ENCODE assay signal across 9 cellular contexts in the genomic region with DNA sequence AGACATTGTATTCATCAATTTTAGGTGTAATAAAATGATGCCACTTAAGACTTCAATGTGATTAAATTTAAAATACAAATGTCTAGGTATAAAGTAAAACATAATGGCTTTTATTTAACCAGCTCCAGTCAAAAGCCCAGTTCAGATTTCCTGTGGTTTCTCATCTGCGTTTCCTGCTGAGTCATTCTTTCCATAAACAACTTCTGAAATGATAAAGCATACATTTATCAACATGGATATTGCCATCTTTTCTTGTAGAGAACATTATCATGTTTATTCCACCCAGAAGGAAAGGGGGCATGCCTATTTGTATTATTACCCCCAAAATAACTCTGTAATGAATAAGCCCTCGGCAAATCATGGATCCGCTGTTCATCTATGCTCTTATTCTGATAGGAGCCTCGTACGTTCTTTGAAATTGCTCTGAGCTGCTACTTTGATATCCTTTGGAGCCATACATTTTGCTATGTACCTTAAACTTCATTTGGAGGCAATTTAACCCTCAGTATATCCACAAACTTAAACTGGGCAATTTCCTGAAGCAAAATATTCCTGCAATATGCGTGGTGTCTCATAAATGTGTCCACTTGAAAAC. TPM values are rescaled to one million over a fixed set of nuclear protein-coding genes. Genes with fewer than 3 reads are reported as not detected.
DNase-seq lines count a peak whose midpoint lies in the region; TF ChIP-seq lines count a peak whose summit lies in the region.
"Had no signal": no experiment of that assay in that cellular context is flagged by ENCODE, and none has a peak within 500 bp of the region (broad histone marks: within the 10 kb centered on the region; RNA-seq: fewer than 3 reads in every experiment).

No MANE protein-coding gene starts in this region.

- no peak overlapping the region for H3K14ac ChIP-seq in H9 (ENCODE audit: insufficient read depth, low read length)

- TF ChIP-seq POLR2A in esophagus muscularis mucosa (IDR thresholded peaks at IDR 0.05; ENCODE audit: low read depth) = no peak

- no peak overlapping the region for H2BK20ac ChIP-seq in H9 (ENCODE audit: low read depth, low read length, poor library complexity, severe bottlenecking)

- peak; percentile 44 for DNase-seq in ACHN
- peak; percentile 51 for DNase-seq in H4 (ENCODE audit: low spot score)
- DNase-seq in RPMI7951 (ENCODE audit: low read depth) = peak; percentile 71
- peak; percentile 84 for DNase-seq in fibroblast of pulmonary artery (ENCODE audit: low read depth)
- DNase-seq in endothelial cell (ENCODE audit: low spot score) = no peak
- DNase-seq in GF-D8 (lab: John Stamatoyannopoulos, UW) = no peak
- no peak for DNase-seq in H9
- DNase-seq in esophagus muscularis mucosa (ENCODE audit: extremely low spot score) = no peak

- H4K20me1 ChIP-seq in H9 (ENCODE audit: control insufficient read depth, insufficient read depth, insufficient read length) = no peaks in the 10 kb centered on the region

- H3K27ac ChIP-seq in H9 (ENCODE audit: insufficient read length, low read depth, low read length) (no peak overlapping the region), esophagus muscularis mucosa (replicated peaks in 1 of 4) (no peak overlapping the region)

- H3K18ac ChIP-seq in H9 (ENCODE audit: insufficient read length, low read depth, low read length) = no peak overlapping the region

- H3K36me3 Mint-ChIP-seq in endothelial cell (ENCODE audit: low read depth, unreplicated experiment) (peaks cover 3% of the 10 kb centered on the region), H9 (ENCODE audit: insufficient read depth in 1 of 3, low read depth in 3 of 3) (peaks cover 8 to 11% (median 10%) of the 10 kb centered on the region in 3 experiments)

- no peaks in the 10 kb centered on the region for H3K79me2 ChIP-seq in H9 (ENCODE audit: insufficient read depth, low read length)

- TF ChIP-seq CTCF in fibroblast of pulmonary artery (IDR thresholded peaks at IDR 0.05; ENCODE audit: low read length, missing control alignments) (no peak), endothelial cell (IDR thresholded peaks at IDR 0.05; ENCODE audit: unreplicated experiment) (no peak), H9 (conservative IDR thresholded peaks at IDR 0.05) (no peak), esophagus muscularis mucosa (IDR thresholded peaks at IDR 0.05) (no peak)

- WGBS in H9 (ENCODE audit: extremely low coverage, insufficient read length, low lambda C conversion rate) = no CpG with 5 or more reads among the region's 6 CpGs
- 64% methylated on average over 6 of the region's 6 CpGs for WGBS in esophagus muscularis mucosa

- H4K5ac ChIP-seq in H9 (ENCODE audit: insufficient read length, low read depth, low read length) = no peak overlapping the region

- no peaks in the 10 kb centered on the region for H3K79me1 ChIP-seq in H9 (ENCODE audit: insufficient read depth, low read depth, low read length, poor library complexity, severe bottlenecking)

- no peak overlapping the region for H3K56ac ChIP-seq in H9 (ENCODE audit: insufficient read length, low read depth, low read length)

- no peak overlapping the region for H3K4me2 ChIP-seq in H9 (ENCODE audit: insufficient read depth, insufficient read length, low read length)

- H3K27ac Mint-ChIP-seq in endothelial cell (ENCODE audit: unreplicated experiment) (no peak overlapping the region), H9 (no peak overlapping the region; a peak in 1 of 7 replicates)

- H3K27me3 ChIP-seq in H9 (ENCODE audit: insufficient read depth, low read length) = no peaks in the 10 kb centered on the region
- no peaks in the 10 kb centered on the region for H3K27me3 ChIP-seq in esophagus muscularis mucosa

- H3K4ac ChIP-seq in H9 (ENCODE audit: low read depth, low read length) = no peak overlapping the region

- no peak overlapping the region for H4K8ac ChIP-seq in H9 (replicated peaks; ENCODE audit: insufficient read length, low read depth, low read length)

- H2BK15ac ChIP-seq in H9 (ENCODE audit: low read depth, low read length) = no peak overlapping the region

- no peak overlapping the region for H3K9ac ChIP-seq in H9 (ENCODE audit: extremely low read depth, insufficient read length, low read length)

- H3K4me1 Mint-ChIP-seq in endothelial cell (ENCODE audit: unreplicated experiment) (no peaks in the 10 kb centered on the region), H9 (peaks cover 63 to 64% of the 10 kb centered on the region in 2 experiments)

- H4K91ac ChIP-seq in H9 (ENCODE audit: insufficient read length, low read depth, low read length) = no peak overlapping the region

- H2AK5ac ChIP-seq in H9 (ENCODE audit: insufficient read length, low read length) = no peak overlapping the region

- H3K23ac ChIP-seq in H9 (ENCODE audit: insufficient read length, low read depth, low read length) = no peak overlapping the region

- H3K4me3 ChIP-seq in fibroblast of pulmonary artery (replicated peaks; ENCODE audit: low read depth, low read length) (no peak overlapping the region), esophagus muscularis mucosa (no peak overlapping the region)
- H3K4me3 ChIP-seq: HAP-1 had no signal

- peaks cover 5% of the 10 kb centered on the region for H3K4me1 ChIP-seq in H9 (ENCODE audit: insufficient read depth, low read length)
- H3K4me1 ChIP-seq in esophagus muscularis mucosa = peaks cover 0 to 7% (median 0%) of the 10 kb centered on the region in 4 donors

- intact Hi-C loops in esophagus muscularis mucosa (cut with DNase I) = no loop called here

- H2AFZ ChIP-seq in H9 (ENCODE audit: low read length) = no peak overlapping the region

- no peak for TF ChIP-seq EP300 in esophagus muscularis mucosa (IDR thresholded peaks at IDR 0.05)

- in situ Hi-C loops in ACHN (cut with HindIII; ENCODE audit: low pct_ligation_motif_present, low pct_unique_long_range_greater_than_20kb, low sequenced_read_pairs) = no loop called here

- no peak overlapping the region for H3K4me3 Mint-ChIP-seq in endothelial cell (ENCODE audit: unreplicated experiment)
- no peak overlapping the region for H3K4me3 Mint-ChIP-seq in H9

- H2BK120ac ChIP-seq in H9 (ENCODE audit: low read depth, low read length, poor library complexity, severe bottlenecking) = no peak overlapping the region

- H3K27me3 Mint-ChIP-seq in endothelial cell (ENCODE audit: unreplicated experiment) (no peaks in the 10 kb centered on the region), H9 (ENCODE audit: low read depth) (no peaks in the 10 kb centered on the region)

- H3K36me3 ChIP-seq in esophagus muscularis mucosa = no peaks in the 10 kb centered on the region
- H3K36me3 ChIP-seq: HAP-1 had no signal

- H3T11ph ChIP-seq in H9 (ENCODE audit: low read length) = no peak overlapping the region

- no peaks in the 10 kb centered on the region for H3K9me3 Mint-ChIP-seq in endothelial cell (ENCODE audit: unreplicated experiment)
- H3K9me3 Mint-ChIP-seq in H9 = peaks cover 13 to 19% of the 10 kb centered on the region in 2 experiments

- H2BK5ac ChIP-seq in H9 (ENCODE audit: insufficient read length, low read length) = no peak overlapping the region

- H3K9me3 ChIP-seq in H9 (ENCODE audit: control insufficient read depth, low read depth, low read length) (peaks cover 10% of the 10 kb centered on the region), esophagus muscularis mucosa (no peaks in the 10 kb centered on the region)
- H3K9me3 ChIP-seq: HAP-1 had no signal

- no peaks in the 10 kb centered on the region for H3K23me2 ChIP-seq in H9 (ENCODE audit: insufficient read length, low read depth, low read length, poor library complexity, severe bottlenecking)

- H2BK12ac ChIP-seq in H9 (ENCODE audit: insufficient read length, low read depth, low read length) = no peak overlapping the region

RNA-seq across cellular contexts. Expression of a gene that starts 28.3 kb away (rescaled TPM):
- 25.5 and 30.7 TPM in 2 replicates for total RNA-seq in H4 (2014; rRNA removed; shearing (Covaris generic))
- 128 and 167 TPM in 2 replicates for total RNA-seq in RPMI7951 (2014; rRNA removed; shearing (Covaris generic))
- total RNA-seq in endothelial cell (ENCODE audit: unreplicated experiment) (215 TPM), H9 (2021) (228 and 230 TPM in 2 replicates), esophagus muscularis mucosa (10 to 100 TPM; 12.0 to 49.8 (median 26.4) TPM)

Comparison
In these comparisons a context has a peak if more than half of its experiments do, and no peak if none do; other contexts are left out.
1. DNase-seq: peak in ACHN (single experiment), H4 (single experiment), RPMI7951 (single experiment) and fibroblast of pulmonary artery (single experiment); none in endothelial cell (single experiment), GF-D8 (single experiment), H9 (single experiment) and esophagus muscularis mucosa (single experiment).